ENCODE assay signal across 1 cellular context in genomic region chr22:46035380-46035741, GRCh38.
TF ChIP-seq lines count a peak whose summit lies in the region.

No MANE protein-coding gene starts in this region.

TF ChIP-seq in WTC11, 78 proteins besides CTCF, POLR2A, EP300 and RAD21 (continued from another document):
- TF ChIP-seq AFF4 (CRISPR knock-in tag; IDR thresholded peaks at IDR 0.05; ENCODE audit: borderline replicate concordance): no peak
TF ChIP-seq in WTC11: peak in this region for 0.
